ENCODE assay signal across 15 cellular contexts in genomic region chr2:100141906-100142305, GRCh38. TPM values are rescaled to one million over a fixed set of nuclear protein-coding genes. Genes with fewer than 3 reads are reported as not detected.
DNase-seq lines count a peak whose midpoint lies in the region; ATAC-seq and TF ChIP-seq lines count a peak whose summit lies in the region.
"Had no signal": no experiment of that assay in that cellular context is flagged by ENCODE, and none has a peak within 500 bp of the region (broad histone marks: within the 10 kb centered on the region; RNA-seq: fewer than 3 reads in every experiment).

No MANE protein-coding gene starts in this region.

- H3K36me3 Mint-ChIP-seq in activated CD4-positive, alpha-beta T cell treated with anti-CD3 and anti-CD28 coated beads, Interleukin-2, amount 10 ng/mL, durations not matched to agents 24 days and 14 days (ENCODE audit: low read depth): peaks cover 2% of the 10 kb centered on the region
- no peaks in the 10 kb centered on the region for H3K36me3 Mint-ChIP-seq in T-helper 2 cell treated with Interferon-gamma antibody and Interleukin-4, amounts not matched to agents 5 μg/mL and 100 μg/mL, for 36 hours (ENCODE audit: low read depth)
- H3K36me3 Mint-ChIP-seq: type B pancreatic cell had no signal

- H3K27me3 Mint-ChIP-seq in activated CD4-positive, alpha-beta T cell treated with anti-CD3 and anti-CD28 coated beads, Interleukin-2, amount 10 ng/mL, durations not matched to agents 24 days and 14 days: peaks cover 28% of the 10 kb centered on the region
- H3K27me3 Mint-ChIP-seq in T-helper 2 cell treated with Interferon-gamma antibody and Interleukin-4, amounts not matched to agents 5 μg/mL and 100 μg/mL, for 36 hours (ENCODE audit: low read depth): peaks cover 23% of the 10 kb centered on the region

- no peaks in the 10 kb centered on the region for H3K9me3 ChIP-seq in spleen
- H3K9me3 ChIP-seq in gastroesophageal sphincter: no peaks in the 10 kb centered on the region
- H3K9me3 ChIP-seq: sigmoid colon had no signal

- H3K27ac Mint-ChIP-seq in activated CD4-positive, alpha-beta T cell treated with anti-CD3 and anti-CD28 coated beads, Interleukin-2, amount 10 ng/mL, durations not matched to agents 24 days and 14 days: peak overlapping the region; percentile 83
- peak overlapping the region; percentile 83 for H3K27ac Mint-ChIP-seq in T-helper 2 cell treated with Interferon-gamma antibody and Interleukin-4, amounts not matched to agents 5 μg/mL and 100 μg/mL, for 36 hours
- H3K27ac Mint-ChIP-seq: type B pancreatic cell had no signal

- H3K4me3 Mint-ChIP-seq in activated CD4-positive, alpha-beta T cell treated with anti-CD3 and anti-CD28 coated beads, Interleukin-2, amount 10 ng/mL, durations not matched to agents 24 days and 14 days: peak overlapping the region; percentile 88
- peak overlapping the region; percentile 83 for H3K4me3 Mint-ChIP-seq in T-helper 2 cell treated with Interferon-gamma antibody and Interleukin-4, amounts not matched to agents 5 μg/mL and 100 μg/mL, for 36 hours
- H3K4me3 Mint-ChIP-seq: type B pancreatic cell had no signal

- no peak for TF ChIP-seq CTCF in spleen (IDR thresholded peaks at IDR 0.05 in 8 of 11, conservative IDR thresholded peaks at IDR 0.05 in 3 of 11)
- no peak for TF ChIP-seq CTCF in gastroesophageal sphincter (IDR thresholded peaks at IDR 0.05)

- ATAC-seq in HG02938 (IDR thresholded peaks at IDR 0.05; ENCODE audit: unreplicated experiment) (peak; percentile 13), gastroesophageal sphincter (no peak)
- ATAC-seq: HCT116, Panc1 had no signal

- TF ChIP-seq EP300 in gastroesophageal sphincter (IDR thresholded peaks at IDR 0.05): no peak

- H3K4me1 Mint-ChIP-seq in activated CD4-positive, alpha-beta T cell treated with anti-CD3 and anti-CD28 coated beads, Interleukin-2, amount 10 ng/mL, durations not matched to agents 24 days and 14 days: peaks cover 42% of the 10 kb centered on the region
- peaks cover 48% of the 10 kb centered on the region for H3K4me1 Mint-ChIP-seq in T-helper 2 cell treated with Interferon-gamma antibody and Interleukin-4, amounts not matched to agents 5 μg/mL and 100 μg/mL, for 36 hours (ENCODE audit: low read depth)

- H3K4me3 ChIP-seq in spleen (peak overlapping the region; percentile 32 to 80 (median 46)), gastroesophageal sphincter (no peak overlapping the region)
- H3K4me3 ChIP-seq: sigmoid colon had no signal

- DNase-seq in activated CD4-positive, alpha-beta T cell treated with anti-CD3 and anti-CD28 coated beads, Interleukin-2, amount 10 ng/mL, durations not matched to agents 24 days and 14 days: no peak
- DNase-seq in activated CD4-positive, alpha-beta T cell treated with anti-CD3 and anti-CD28 coated beads, Interleukin-2, amount 50 U/mL, for 4 hours: no peak
- no peak for DNase-seq in T-helper 2 cell treated with Interferon-gamma antibody and Interleukin-4, amounts not matched to agents 5 μg/mL and 100 μg/mL, for 36 hours (ENCODE audit: low spot score)
- no peak for DNase-seq in spleen
- no peak for DNase-seq in NCI-H526 treated with DMSO at 0.1 percent for 48 hours (lab: John Stamatoyannopoulos, UW)
- no peak for DNase-seq in NCI-H526 (lab: John Stamatoyannopoulos, UW)
- DNase-seq: NCI-H2171 treated with DMSO at 0.1 percent for 48 hours, sigmoid colon had no signal

- H3K4me1 ChIP-seq in spleen (peaks cover 0 to 63% (median 22%) of the 10 kb centered on the region in 6 donors), gastroesophageal sphincter (no peaks in the 10 kb centered on the region)
- H3K4me1 ChIP-seq: sigmoid colon had no signal

- H3K36me3 ChIP-seq in spleen: peaks cover 0 to 5% (median 0%) of the 10 kb centered on the region in 6 donors
- H3K36me3 ChIP-seq in gastroesophageal sphincter: no peaks in the 10 kb centered on the region
- H3K36me3 ChIP-seq: sigmoid colon had no signal

- H3K27ac ChIP-seq in spleen: peak overlapping the region in 7 of 8 donors; percentile 16 to 91 (median 66)
- H3K27ac ChIP-seq in gastroesophageal sphincter: no peak overlapping the region
- H3K27ac ChIP-seq: KMS-11, sigmoid colon had no signal

- H3K27me3 ChIP-seq in spleen (replicated peaks in 1 of 7): no peaks in the 10 kb centered on the region
- H3K27me3 ChIP-seq in gastroesophageal sphincter: no peaks in the 10 kb centered on the region
- H3K27me3 ChIP-seq: sigmoid colon had no signal

- 32 to 57% (median 52%) methylated on average over 3 of the region's 3 CpGs for WGBS in spleen, 5 donors
- 94 to 100% methylated on average over 2 to 3 of the region's 3 CpGs for WGBS in gastroesophageal sphincter (ENCODE audit: low coverage in 1 of 2), 2 donors

- no peak for TF ChIP-seq POLR2A in spleen (IDR thresholded peaks at IDR 0.05)
- TF ChIP-seq POLR2A in gastroesophageal sphincter (IDR thresholded peaks at IDR 0.05): no peak

- intact Hi-C loops in activated CD4-positive, alpha-beta T cell treated with anti-CD3 and anti-CD28 coated beads, Interleukin-2, amount 10 ng/mL, durations not matched to agents 24 days and 14 days (cut with micrococcal nuclease): loop anchor here (5.0 kb wide), 2 partner anchors 35 to 150 kb away; no protein-coding TSS in a partner anchor
- intact Hi-C loops in spleen (cut with DNase I; ENCODE audit: low total_unique reads): no loop called here

- H3K9me3 Mint-ChIP-seq in activated CD4-positive, alpha-beta T cell treated with anti-CD3 and anti-CD28 coated beads, Interleukin-2, amount 10 ng/mL, durations not matched to agents 24 days and 14 days: peaks cover 19% of the 10 kb centered on the region
- H3K9me3 Mint-ChIP-seq in T-helper 2 cell treated with Interferon-gamma antibody and Interleukin-4, amounts not matched to agents 5 μg/mL and 100 μg/mL, for 36 hours: no peaks in the 10 kb centered on the region

RNA-seq across cellular contexts. Expression of gene AFF3, which starts 0.5 kb away (rescaled TPM):
- 5.7 and 5.9 TPM in 2 replicates for total RNA-seq in activated CD4-positive, alpha-beta T cell treated with anti-CD3 and anti-CD28 coated beads, Interleukin-2, amount 10 ng/mL, durations not matched to agents 24 days and 14 days
- total RNA-seq in spleen (10 to 100 TPM; 39.5 to 92.2 (median 72.9) TPM), gastroesophageal sphincter (10 to 100 TPM; 15.4 to 74.8 (median 37.7) TPM)
- 1 to 10 TPM; 6.0 to 9.1 (median 8.5) TPM for polyA plus RNA-seq in spleen
- total RNA-seq: myocyte had no signal

Comparison
In these comparisons a context has a peak if more than half of its experiments do, and no peak if none do; other contexts are left out.
1. H3K27ac ChIP-seq: peak in spleen (7 of 8); none in gastroesophageal sphincter (0 of 4).
2. H3K4me3 ChIP-seq: peak in spleen (8 of 8); none in gastroesophageal sphincter (0 of 2).